In the genomic region with DNA sequence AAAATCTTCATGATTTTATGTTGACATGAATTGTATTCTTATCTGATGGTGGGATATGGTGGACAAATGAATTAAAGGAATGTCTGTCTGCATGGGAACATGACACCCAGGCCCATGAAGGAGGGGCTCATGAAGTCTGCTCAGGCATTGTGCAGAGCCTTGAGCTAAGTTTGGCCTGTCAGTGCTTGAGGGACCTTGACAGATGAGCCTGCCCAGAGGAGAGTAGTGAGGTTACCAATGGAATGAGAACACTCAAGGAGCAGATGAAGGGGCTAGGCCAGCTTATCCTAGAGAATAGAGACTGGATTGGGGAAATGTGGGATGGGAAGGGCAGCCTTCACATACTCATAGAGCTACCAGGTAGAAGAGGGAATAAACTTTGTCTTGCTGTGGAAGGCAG, we compare ENCODE assay signal across 30 cellular contexts.
"Had no signal": no experiment of that assay in that cellular context is flagged by ENCODE, and none has a peak within 500 bp of the region (broad histone marks: within the 10 kb centered on the region; RNA-seq: fewer than 3 reads in every experiment).

No MANE protein-coding gene starts in this region.

- H3K4me2 ChIP-seq: smooth muscle cell had no signal

- H3K27me3 Mint-ChIP-seq: dendritic cell treated with granulocyte-macrophage colony-stimulating factor and Interleukin-4, amounts not matched to agents 40 ng/mL and 50 ng/mL, for 4 days had no signal

- H3K9ac ChIP-seq: parathyroid adenoma had no signal

- ATAC-seq: esophagus mucosa; heart right ventricle; left lung; psoas muscle; stimulated activated naive B cell treated with anti-CD40 and anti-IgM and Interleukin-4, amounts not matched to agents 10 μg/mL and 1 μg/mL and 100 μg/mL, for 72 hours; upper lobe of right lung had no signal

- H3K36me3 Mint-ChIP-seq: stimulated activated naive B cell treated with anti-CD40 and anti-IgM and Interleukin-4, amounts not matched to agents 10 μg/mL and 1 μg/mL and 100 μg/mL, for 72 hours had no signal

- H3K4me1 Mint-ChIP-seq: endodermal cell; stimulated activated naive B cell treated with anti-CD40 and anti-IgM and Interleukin-4, amounts not matched to agents 10 μg/mL and 1 μg/mL and 100 μg/mL, for 72 hours had no signal

- H3K36me3 ChIP-seq: breast epithelium, heart right ventricle, left lung, sigmoid colon, stomach, thyroid gland, upper lobe of right lung had no signal

- H3K4me3 Mint-ChIP-seq: activated naive CD4-positive, alpha-beta T cell treated with anti-CD3 and anti-CD28 coated beads for 36 hours; dendritic cell treated with granulocyte-macrophage colony-stimulating factor and Interleukin-4, amounts not matched to agents 40 ng/mL and 50 ng/mL, for 4 days; endodermal cell; stimulated activated naive B cell treated with anti-CD40 and anti-IgM and Interleukin-4, amounts not matched to agents 10 μg/mL and 1 μg/mL and 100 μg/mL, for 72 hours; T-helper 1 cell treated with Interleukin-12 subunit alpha and Interleukin-12 subunit beta and Interleukin-4 antibody, amounts not matched to agents 30 μg/mL and 1 μg/mL, for 36 hours had no signal

- H3K27me3 ChIP-seq: breast epithelium, heart right ventricle, left lung, sigmoid colon, stomach, thyroid gland, upper lobe of right lung had no signal

- H3K9me3 Mint-ChIP-seq: activated naive CD4-positive, alpha-beta T cell treated with anti-CD3 and anti-CD28 coated beads for 36 hours; endodermal cell; T-helper 1 cell treated with Interleukin-12 subunit alpha and Interleukin-12 subunit beta and Interleukin-4 antibody, amounts not matched to agents 30 μg/mL and 1 μg/mL, for 36 hours had no signal

- H3K9me3 ChIP-seq: breast epithelium, heart right ventricle, left lung, psoas muscle, stomach, thyroid gland, upper lobe of right lung had no signal

- DNase-seq: activated CD4-positive, alpha-beta T cell treated with anti-CD3 and anti-CD28 coated beads for 4 hours; activated CD4-positive, alpha-beta T cell treated with anti-CD3 and anti-CD28 coated beads, Interleukin-2, amount 50 U/mL, for 4 hours; activated effector memory CD4-positive, alpha-beta T cell treated with anti-CD3 and anti-CD28 coated beads, Interleukin-2, amount 50 U/mL, for 16 hours; activated naive CD4-positive, alpha-beta T cell treated with anti-CD3 and anti-CD28 coated beads for 36 hours; amniotic stem cell; central memory CD4-positive, alpha-beta T cell; endodermal cell; foreskin melanocyte; heart right ventricle; kidney glomerular epithelial cell; left lung; mesendoderm; nucleus accumbens; psoas muscle; sigmoid colon; stimulated activated CD4-positive, alpha-beta T cell treated with anti-CD3 and anti-CD28 coated beads, Interleukin-15, amount 100 ng/mL, for 24 hours; stimulated activated CD4-positive, alpha-beta T cell treated with anti-CD3 and anti-CD28 coated beads, Interleukin-2, amount 100 ng/mL, for 24 hours; stimulated activated naive B cell treated with anti-CD40 and anti-IgM and Interleukin-4, amounts not matched to agents 10 μg/mL and 1 μg/mL and 100 μg/mL, for 72 hours; stomach; T-helper 9 cell; thyroid gland; upper lobe of right lung had no signal

- H3K27ac ChIP-seq: heart right ventricle, left lung, parathyroid adenoma, psoas muscle, sigmoid colon, stomach, thyroid gland, upper lobe of right lung, VCaP had no signal

- H3K4me1 ChIP-seq: left lung, parathyroid adenoma, thyroid gland had no signal

- H2AFZ ChIP-seq: parathyroid adenoma had no signal

- H3K4me3 ChIP-seq: breast epithelium, heart right ventricle, left lung, lung, psoas muscle, sigmoid colon, smooth muscle cell, stomach, thyroid gland, upper lobe of right lung had no signal

- H3K27ac Mint-ChIP-seq: activated naive CD4-positive, alpha-beta T cell treated with anti-CD3 and anti-CD28 coated beads for 36 hours; dendritic cell treated with granulocyte-macrophage colony-stimulating factor and Interleukin-4, amounts not matched to agents 40 ng/mL and 50 ng/mL, for 4 days; endodermal cell; stimulated activated naive B cell treated with anti-CD40 and anti-IgM and Interleukin-4, amounts not matched to agents 10 μg/mL and 1 μg/mL and 100 μg/mL, for 72 hours; T-helper 1 cell treated with Interleukin-12 subunit alpha and Interleukin-12 subunit beta and Interleukin-4 antibody, amounts not matched to agents 30 μg/mL and 1 μg/mL, for 36 hours had no signal
